ENCODE assay signal across 8 cellular contexts in genomic region chr6:25027221-25027916, GRCh38.
DNase-seq lines count a peak whose midpoint lies in the region; ATAC-seq lines count a peak whose summit lies in the region.

No MANE protein-coding gene starts in this region.

- DNase-seq in T-helper 9 cell, result peak; percentile 71
- peak; percentile 71 for DNase-seq in effector CD4-positive, alpha-beta T cell
- DNase-seq in stimulated activated CD8-positive, alpha-beta memory T cell treated with anti-CD3 and anti-CD28 coated beads, Interleukin-7, amount 100 ng/mL, for 4 hours (ENCODE audit: low read depth in 2 of 2), result peak; percentile 47 to 66
- no peak for DNase-seq in HAP-1 (ENCODE audit: low spot score in 2 of 2)
- DNase-seq in MG63, result no peak
- DNase-seq in foreskin melanocyte, result no peak

- H3K4me1 ChIP-seq in HAP-1, result peaks cover 3% of the 10 kb centered on the region

- ATAC-seq in GM18519 (IDR thresholded peaks at IDR 0.05; ENCODE audit: low FRiP score, unreplicated experiment) (peak; percentile 87), HG02970 (IDR thresholded peaks at IDR 0.05; ENCODE audit: low FRiP score, unreplicated experiment) (peak; percentile 75)

- H3K4me3 ChIP-seq in HAP-1 (no peak overlapping the region), MG63 (no peak overlapping the region)

- H3K9me3 ChIP-seq in HAP-1 (no peaks in the 10 kb centered on the region), MG63 (no peaks in the 10 kb centered on the region)

- H3K27me3 ChIP-seq in HAP-1 (ENCODE audit: low read depth) (no peaks in the 10 kb centered on the region), MG63 (no peaks in the 10 kb centered on the region)

- in situ Hi-C loops in HAP-1 (cut with MboI; ENCODE audit: low sequenced_read_pairs), result no loop called here

- no peaks in the 10 kb centered on the region for H3K36me3 ChIP-seq in HAP-1 (replicated peaks)
- no peaks in the 10 kb centered on the region for H3K36me3 ChIP-seq in MG63

Comparison
In these comparisons a context has a peak if more than half of its experiments do, and no peak if none do; other contexts are left out.
1. DNase-seq: peak in T-helper 9 cell (single experiment), effector CD4-positive, alpha-beta T cell (single experiment) and stimulated activated CD8-positive, alpha-beta memory T cell treated with anti-CD3 and anti-CD28 coated beads, Interleukin-7, amount 100 ng/mL, for 4 hours (2 of 2); none in HAP-1 (0 of 2), MG63 (single experiment) and foreskin melanocyte (single experiment).